10 cellular contexts compared by ENCODE assay signal in the genomic region with DNA sequence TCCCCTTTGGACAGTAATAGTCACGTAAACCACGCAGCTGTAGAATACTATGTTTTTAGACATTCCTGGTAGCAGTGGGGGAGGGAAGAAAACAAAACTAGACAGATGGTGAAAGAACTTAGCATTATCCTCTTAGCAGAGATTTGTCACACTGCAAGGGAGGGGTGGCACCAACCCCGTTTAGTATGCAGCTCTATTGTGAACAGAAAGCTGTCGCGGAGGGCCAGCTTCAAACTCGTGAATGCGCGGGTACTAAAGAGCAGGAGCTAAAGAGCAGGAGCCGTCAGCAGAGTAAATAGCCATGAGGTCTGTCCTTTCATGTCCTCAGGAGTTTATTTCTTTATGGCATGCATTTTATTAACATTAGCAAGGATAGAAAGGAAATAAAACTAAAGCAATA.
DNase-seq lines count a peak whose midpoint lies in the region; ATAC-seq and TF ChIP-seq lines count a peak whose summit lies in the region.
"Had no signal": no experiment of that assay in that cellular context is flagged by ENCODE, and none has a peak within 500 bp of the region (broad histone marks: within the 10 kb centered on the region; RNA-seq: fewer than 3 reads in every experiment).

No MANE protein-coding gene starts in this region.

- no peaks in the 10 kb centered on the region for H3K27me3 Mint-ChIP-seq in progenitor cell of endocrine pancreas
- H3K27me3 Mint-ChIP-seq: stimulated activated naive CD8-positive, alpha-beta T cell treated with anti-CD3 and anti-CD28 coated beads, Interleukin-15, Interleukin-2, amounts not matched to agents 100 ng/mL and 50 ng/mL, for 24 hours had no signal

- peak; percentile 17 for DNase-seq in ELR (ENCODE audit: low read depth)
- peak; percentile 80 for DNase-seq in NCI-H748 (lab: John Stamatoyannopoulos, UW; ENCODE audit: unreplicated experiment)
- DNase-seq in fibroblast of peridontal ligament (ENCODE audit: extremely low read depth), result peak; percentile 36
- DNase-seq in progenitor cell of endocrine pancreas (ENCODE audit: low spot score, unreplicated experiment), result no peak
- DNase-seq in stimulated activated CD8-positive, alpha-beta memory T cell treated with anti-CD3 and anti-CD28 coated beads, Interleukin-4, amount 100 ng/mL, for 48 hours, result no peak
- no peak for DNase-seq in activated naive CD4-positive, alpha-beta T cell treated with anti-CD3 and anti-CD28 coated beads, Interleukin-2, amount 50 U/mL, for 72 hours (ENCODE audit: low spot score in 2 of 2)
- no peak for DNase-seq in AG20443 (ENCODE audit: low spot score)
- DNase-seq: SK-N-SH had no signal

- H3K36me3 Mint-ChIP-seq in progenitor cell of endocrine pancreas (ENCODE audit: insufficient read depth), result no peaks in the 10 kb centered on the region
- peaks cover 0 to 5% of the 10 kb centered on the region in 2 donors for H3K36me3 Mint-ChIP-seq in activated naive CD4-positive, alpha-beta T cell treated with anti-CD3 and anti-CD28 coated beads, Interleukin-2, amount 50 U/mL, for 72 hours

- no peaks in the 10 kb centered on the region for H3K9me3 Mint-ChIP-seq in progenitor cell of endocrine pancreas (ENCODE audit: low read depth)
- no peaks in the 10 kb centered on the region for H3K9me3 Mint-ChIP-seq in activated naive CD4-positive, alpha-beta T cell treated with anti-CD3 and anti-CD28 coated beads, Interleukin-2, amount 50 U/mL, for 72 hours
- H3K9me3 Mint-ChIP-seq: stimulated activated naive CD8-positive, alpha-beta T cell treated with anti-CD3 and anti-CD28 coated beads, Interleukin-15, Interleukin-2, amounts not matched to agents 100 ng/mL and 50 ng/mL, for 24 hours had no signal

- ATAC-seq in GM19351 (IDR thresholded peaks at IDR 0.05; ENCODE audit: unreplicated experiment), result no peak
- ATAC-seq in activated naive CD4-positive, alpha-beta T cell treated with anti-CD3 and anti-CD28 coated beads, Interleukin-2, amount 50 U/mL, for 72 hours, result no peak

- TF ChIP-seq CTCF in progenitor cell of endocrine pancreas (IDR thresholded peaks at IDR 0.05; ENCODE audit: unreplicated experiment), result no peak

- H3K4me3 Mint-ChIP-seq in progenitor cell of endocrine pancreas (ENCODE audit: low read depth), result no peak overlapping the region
- H3K4me3 Mint-ChIP-seq: stimulated activated naive CD8-positive, alpha-beta T cell treated with anti-CD3 and anti-CD28 coated beads, Interleukin-15, Interleukin-2, amounts not matched to agents 100 ng/mL and 50 ng/mL, for 24 hours had no signal

- H3K27ac Mint-ChIP-seq in progenitor cell of endocrine pancreas, result peak overlapping the region; percentile 21
- no peak overlapping the region for H3K27ac Mint-ChIP-seq in activated naive CD4-positive, alpha-beta T cell treated with anti-CD3 and anti-CD28 coated beads, Interleukin-2, amount 50 U/mL, for 72 hours
- H3K27ac Mint-ChIP-seq: stimulated activated naive CD8-positive, alpha-beta T cell treated with anti-CD3 and anti-CD28 coated beads, Interleukin-15, Interleukin-2, amounts not matched to agents 100 ng/mL and 50 ng/mL, for 24 hours had no signal

- peaks cover 32% of the 10 kb centered on the region for H3K4me1 Mint-ChIP-seq in progenitor cell of endocrine pancreas (ENCODE audit: low read depth)

Comparison
In these comparisons a context has a peak if more than half of its experiments do, and no peak if none do; other contexts are left out.
1. DNase-seq: peak in ELR (single experiment), NCI-H748 (single experiment) and fibroblast of peridontal ligament (single experiment); none in progenitor cell of endocrine pancreas (single experiment), stimulated activated CD8-positive, alpha-beta memory T cell treated with anti-CD3 and anti-CD28 coated beads, Interleukin-4, amount 100 ng/mL, for 48 hours (single experiment), activated naive CD4-positive, alpha-beta T cell treated with anti-CD3 and anti-CD28 coated beads, Interleukin-2, amount 50 U/mL, for 72 hours (0 of 2) and AG20443 (single experiment).